8 cellular contexts compared by ENCODE assay signal in the genomic region with DNA sequence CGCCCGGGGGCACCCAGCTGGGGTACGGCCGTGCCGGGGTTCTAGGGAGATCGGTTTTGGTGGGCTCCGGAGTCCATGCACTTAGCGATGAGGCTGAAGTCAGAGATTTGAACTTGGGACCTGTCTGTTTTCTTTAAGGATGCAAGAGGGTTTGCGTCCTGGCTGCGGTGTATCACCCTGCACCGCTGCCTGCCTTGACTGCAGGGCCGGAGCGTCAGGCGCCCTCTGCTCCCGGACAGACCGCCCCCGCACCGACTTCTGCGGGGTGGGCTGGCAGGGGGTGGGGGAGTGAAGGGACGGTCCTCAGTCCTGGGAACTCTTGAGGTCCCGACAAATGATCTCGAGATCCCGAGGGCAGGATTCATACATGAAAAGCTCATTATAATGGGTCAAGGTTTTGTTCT. TPM values are rescaled to one million over a fixed set of nuclear protein-coding genes. Genes with fewer than 3 reads are reported as not detected.
DNase-seq lines count a peak whose midpoint lies in the region; ATAC-seq lines count a peak whose summit lies in the region.

No MANE protein-coding gene starts in this region.

- H3K4me2 ChIP-seq in BLaER1 treated with 17β-estradiol and CSF1 and Interleukin-3, amounts not matched to agents 10 nM and 100 nM, result peak overlapping the region; percentile 81 to 99 (median 97)
- H3K4me2 ChIP-seq in skeletal muscle satellite cell (ENCODE audit: low read length), result peak overlapping the region; percentile 99

- CTCF ChIA-PET in activated CD4-positive, alpha-beta memory T cell treated with anti-CD3 and anti-CD28 coated beads, Interleukin-2, amount 10 ng/mL, durations not matched to agents 7 days and 5 days (lab: Charles Lee), result interaction anchor here (1.2 to 4.3 kb wide), 11 partner anchors 8 to 230 kb away, joined by 3 to 35 read pairs (median 8); partner anchors contain the start of genes DYNC1LI2 and NAE1

- H3K27me3 Mint-ChIP-seq in activated CD4-positive, alpha-beta memory T cell treated with anti-CD3 and anti-CD28 coated beads, Interleukin-2, amount 10 ng/mL, durations not matched to agents 7 days and 5 days, result no peaks in the 10 kb centered on the region

- peaks cover 19 to 36% (median 27%) of the 10 kb centered on the region in 11 experiments for H3K36me3 ChIP-seq in BLaER1 treated with 17β-estradiol and CSF1 and Interleukin-3, amounts not matched to agents 10 nM and 100 nM
- peaks cover 20% of the 10 kb centered on the region for H3K36me3 ChIP-seq in skeletal muscle satellite cell (ENCODE audit: insufficient read depth, low read length)

- H3K4me3 ChIP-seq in BLaER1 treated with 17β-estradiol and CSF1 and Interleukin-3, amounts not matched to agents 10 nM and 100 nM, result peak overlapping the region; percentile 69 to 98 (median 90)
- H3K4me3 ChIP-seq in skeletal muscle satellite cell (ENCODE audit: low read length), result peak overlapping the region; percentile 93

- DNase-seq in activated CD4-positive, alpha-beta memory T cell treated with anti-CD3 and anti-CD28 coated beads, Interleukin-2, amount 10 ng/mL, durations not matched to agents 7 days and 5 days, result no peak
- DNase-seq in left ventricle myocardium superior, result no peak
- DNase-seq in NCI-H226, result no peak

- H3K27ac Mint-ChIP-seq in activated CD4-positive, alpha-beta memory T cell treated with anti-CD3 and anti-CD28 coated beads, Interleukin-2, amount 10 ng/mL, durations not matched to agents 7 days and 5 days, result peak overlapping the region; percentile 16

- POLR2A ChIA-PET in activated CD4-positive, alpha-beta memory T cell treated with anti-CD3 and anti-CD28 coated beads, Interleukin-2, amount 10 ng/mL, durations not matched to agents 7 days and 5 days (lab: Charles Lee), result interaction anchor here (0.8 to 1.9 kb wide), 13 partner anchors 9 to 282 kb away, joined by 3 to 10 read pairs (median 4); partner anchors contain the start of genes CIAO2B, DYNC1LI2 and NAE1

- ATAC-seq in HG02852 (IDR thresholded peaks at IDR 0.05; ENCODE audit: unreplicated experiment) (peak; percentile 4), left ventricle myocardium superior (peak; percentile 17), HG02981 (IDR thresholded peaks at IDR 0.05; ENCODE audit: unreplicated experiment) (no peak), HG03280 (IDR thresholded peaks at IDR 0.05; ENCODE audit: unreplicated experiment) (no peak)

- peak overlapping the region; percentile 78 to 95 (median 86) for H3K9ac ChIP-seq in BLaER1 treated with 17β-estradiol and CSF1 and Interleukin-3, amounts not matched to agents 10 nM and 100 nM
- H3K9ac ChIP-seq in skeletal muscle satellite cell (ENCODE audit: low read depth, low read length), result peak overlapping the region; percentile 82

- peak overlapping the region; percentile 46 to 95 (median 81); a peak in 21 of 22 replicates for H3K27ac ChIP-seq in BLaER1 treated with 17β-estradiol and CSF1 and Interleukin-3, amounts not matched to agents 10 nM and 100 nM

- H3K4me1 ChIP-seq in BLaER1 treated with 17β-estradiol and CSF1 and Interleukin-3, amounts not matched to agents 10 nM and 100 nM, result peaks cover 33 to 90% (median 84%) of the 10 kb centered on the region in 10 experiments
- peaks cover 15% of the 10 kb centered on the region for H3K4me1 ChIP-seq in skeletal muscle satellite cell (ENCODE audit: control insufficient read depth, insufficient read depth, low read length)

- H3K4me1 Mint-ChIP-seq in activated CD4-positive, alpha-beta memory T cell treated with anti-CD3 and anti-CD28 coated beads, Interleukin-2, amount 10 ng/mL, durations not matched to agents 7 days and 5 days, result peaks cover 54% of the 10 kb centered on the region

- peaks cover 26% of the 10 kb centered on the region for H3K36me3 Mint-ChIP-seq in activated CD4-positive, alpha-beta memory T cell treated with anti-CD3 and anti-CD28 coated beads, Interleukin-2, amount 10 ng/mL, durations not matched to agents 7 days and 5 days (ENCODE audit: low read depth)

- H3K4me3 Mint-ChIP-seq in activated CD4-positive, alpha-beta memory T cell treated with anti-CD3 and anti-CD28 coated beads, Interleukin-2, amount 10 ng/mL, durations not matched to agents 7 days and 5 days, result peak overlapping the region; percentile 98

- peaks cover 7 to 20% (median 11%) of the 10 kb centered on the region in 11 experiments; a peak in 20 of 22 replicates for H3K9me3 ChIP-seq in BLaER1 treated with 17β-estradiol and CSF1 and Interleukin-3, amounts not matched to agents 10 nM and 100 nM (replicated peaks in 1 of 11)
- no peaks in the 10 kb centered on the region for H3K9me3 ChIP-seq in skeletal muscle satellite cell (replicated peaks; ENCODE audit: low read length)

- no peaks in the 10 kb centered on the region for H3K27me3 ChIP-seq in BLaER1 treated with 17β-estradiol and CSF1 and Interleukin-3, amounts not matched to agents 10 nM and 100 nM
- H3K27me3 ChIP-seq in skeletal muscle satellite cell (ENCODE audit: control insufficient read depth, insufficient read depth, low read length), result no peaks in the 10 kb centered on the region

- peaks cover 4 to 50% (median 34%) of the 10 kb centered on the region in 11 experiments; a peak in 20 of 22 replicates for H4K20me1 ChIP-seq in BLaER1 treated with 17β-estradiol and CSF1 and Interleukin-3, amounts not matched to agents 10 nM and 100 nM

- peaks cover 3% of the 10 kb centered on the region for H3K9me3 Mint-ChIP-seq in activated CD4-positive, alpha-beta memory T cell treated with anti-CD3 and anti-CD28 coated beads, Interleukin-2, amount 10 ng/mL, durations not matched to agents 7 days and 5 days

- intact Hi-C loops in left ventricle myocardium superior (cut with micrococcal nuclease), result no loop called here

RNA-seq across cellular contexts. Expression of gene PDP2, which starts 0.7 kb away (rescaled TPM):
- total RNA-seq in activated CD4-positive, alpha-beta memory T cell treated with anti-CD3 and anti-CD28 coated beads, Interleukin-2, amount 10 ng/mL, durations not matched to agents 7 days and 5 days, result 10 to 100 TPM; 30.7 to 33.9 TPM
- total RNA-seq in left ventricle myocardium superior, result 2.2 TPM
- 17.3 and 17.7 TPM in 2 replicates for total RNA-seq in skeletal muscle satellite cell (2012; rRNA removed)

RNA-seq across cellular contexts. Expression of gene CA7, which starts 36.8 kb away (rescaled TPM):
- total RNA-seq in activated CD4-positive, alpha-beta memory T cell treated with anti-CD3 and anti-CD28 coated beads, Interleukin-2, amount 10 ng/mL, durations not matched to agents 7 days and 5 days, result under 1 TPM in 1 of 2 experiments, not detected in 1; 0.13 TPM
- not detected for total RNA-seq in left ventricle myocardium superior
- not detected in 2 replicates for total RNA-seq in skeletal muscle satellite cell (2012; rRNA removed)

RNA-seq across cellular contexts. Expression of gene CDH16, which starts 37.7 kb away (rescaled TPM):
- total RNA-seq in activated CD4-positive, alpha-beta memory T cell treated with anti-CD3 and anti-CD28 coated beads, Interleukin-2, amount 10 ng/mL, durations not matched to agents 7 days and 5 days, result not detected
- not detected for total RNA-seq in left ventricle myocardium superior
- not detected in 2 replicates for total RNA-seq in skeletal muscle satellite cell (2012; rRNA removed)

RNA-seq across cellular contexts. Expression of gene RRAD, which starts 44.3 kb away (rescaled TPM):
- total RNA-seq in activated CD4-positive, alpha-beta memory T cell treated with anti-CD3 and anti-CD28 coated beads, Interleukin-2, amount 10 ng/mL, durations not matched to agents 7 days and 5 days, result 1 to 10 TPM; 1.0 to 1.3 TPM
- 86.7 TPM for total RNA-seq in left ventricle myocardium superior
- total RNA-seq in skeletal muscle satellite cell (2012; rRNA removed), result 3.0 and 5.9 TPM in 2 replicates

RNA-seq across cellular contexts. Expression of gene NAE1, which starts 50.2 kb away (rescaled TPM):
- total RNA-seq in activated CD4-positive, alpha-beta memory T cell treated with anti-CD3 and anti-CD28 coated beads, Interleukin-2, amount 10 ng/mL, durations not matched to agents 7 days and 5 days, result 10 to 100 TPM; 76.5 to 78.2 TPM
- total RNA-seq in left ventricle myocardium superior, result 35.7 TPM
- total RNA-seq in skeletal muscle satellite cell (2012; rRNA removed), result 70.2 and 78.0 TPM in 2 replicates

Comparison
In these comparisons a context has a peak if more than half of its experiments do, and no peak if none do; other contexts are left out.
1. ATAC-seq: peak in HG02852 (single experiment) and left ventricle myocardium superior (single experiment); none in HG02981 (single experiment) and HG03280 (single experiment).